In the genomic region with DNA sequence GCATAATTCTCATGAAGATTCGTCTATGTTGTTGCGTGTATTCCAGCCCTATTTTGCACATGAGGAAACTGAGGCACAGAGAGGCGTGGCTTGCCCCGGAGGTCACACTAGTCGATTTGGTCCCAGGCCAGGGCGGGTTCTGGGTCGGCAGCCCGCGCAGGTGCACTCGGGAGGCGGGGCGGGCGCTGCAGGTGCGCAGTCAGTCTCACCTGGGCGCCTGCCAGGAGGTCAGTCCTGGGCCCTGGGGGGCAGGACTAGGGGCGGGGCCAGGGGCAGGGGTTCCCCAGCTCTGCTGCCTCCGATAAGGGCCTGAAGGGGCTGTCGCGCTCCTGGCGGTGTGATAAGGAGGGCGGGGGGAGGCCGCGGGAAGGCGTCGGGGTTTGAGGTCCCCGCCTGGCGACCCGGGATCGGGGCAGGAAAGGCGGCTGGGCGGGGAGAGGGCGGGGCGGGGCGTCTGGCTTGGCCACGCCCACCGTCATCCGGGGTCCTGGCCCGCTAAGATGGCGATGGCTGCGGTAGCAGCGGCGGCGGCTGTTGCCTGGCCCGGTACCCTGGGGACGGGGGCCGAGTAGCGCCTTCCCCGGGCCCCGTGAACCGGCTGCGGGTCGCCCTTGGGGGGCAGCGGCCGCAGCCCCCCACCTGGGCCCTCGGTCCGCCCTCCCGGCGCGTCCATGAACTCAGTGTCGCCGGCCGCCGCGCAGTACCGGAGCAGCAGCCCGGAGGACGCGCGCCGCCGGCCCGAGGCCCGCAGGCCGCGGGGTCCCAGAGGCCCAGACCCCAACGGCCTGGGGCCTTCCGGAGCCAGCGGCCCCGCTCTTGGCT, we compare ENCODE assay signal across 8 cellular contexts. TPM values are rescaled to one million over a fixed set of nuclear protein-coding genes. Genes with fewer than 3 reads are reported as not detected.
DNase-seq lines count a peak whose midpoint lies in the region; ATAC-seq and TF ChIP-seq lines count a peak whose summit lies in the region.

Gene ATG4D, plus strand, starts transcription at position 485 of the 822 bp plus-strand sequence. Its CDS starts 187 bp downstream, at position 672.

- no peaks in the 10 kb centered on the region for H3K9me3 Mint-ChIP-seq in CD8-positive, alpha-beta T cell
- H3K9me3 Mint-ChIP-seq in nephron = no peaks in the 10 kb centered on the region
- H3K9me3 Mint-ChIP-seq in stimulated activated naive CD8-positive, alpha-beta T cell treated with anti-CD3 and anti-CD28 coated beads, Interleukin-15, amount 100 ng/mL, for 72 hours = no peaks in the 10 kb centered on the region

- no peak for TF ChIP-seq CTCF in CD8-positive, alpha-beta T cell (IDR thresholded peaks at IDR 0.05)
- TF ChIP-seq CTCF in RWPE2 (IDR thresholded peaks at IDR 0.05; ENCODE audit: poor library complexity, severe bottlenecking) (no peak), fibroblast of the aortic adventitia (IDR thresholded peaks at IDR 0.05; ENCODE audit: insufficient read depth, low read length) (no peak), nephron (IDR thresholded peaks at IDR 0.05; ENCODE audit: unreplicated experiment in 3 of 3) (no peak)

- H3K27ac ChIP-seq in CD8-positive, alpha-beta T cell (ENCODE audit: low read depth, low read length) = peak within 1 kb of the TSS; percentile 63
- peak within 1 kb of the TSS; percentile 93 for H3K27ac ChIP-seq in KOPT-K1 (ENCODE audit: low read depth, low read length, poor library complexity, severe bottlenecking)
- H3K27ac ChIP-seq in RWPE2 (ENCODE audit: poor library complexity, severe bottlenecking) = peak within 1 kb of the TSS; percentile 43

- intact Hi-C loops in CD8-positive, alpha-beta T cell (cut with DNase I, micrococcal nuclease) = loop anchor here (1.0 to 5.0 kb wide), 7 partner anchors 11 to 59 kb away; partner anchors contain the start of genes KEAP1 (in 1 of the 2) and KRI1 (in 1 of the 2)

- H3K4me1 ChIP-seq in CD8-positive, alpha-beta T cell (ENCODE audit: insufficient read depth, low read length) = peaks cover 17% of the 10 kb centered on the region
- peaks cover 6% of the 10 kb centered on the region for H3K4me1 ChIP-seq in RWPE2 (ENCODE audit: insufficient read depth, poor library complexity, severe bottlenecking)

- H3K4me3 Mint-ChIP-seq in CD8-positive, alpha-beta T cell = peak within 1 kb of the TSS; percentile 88
- peak within 1 kb of the TSS; percentile 90 to 95 (median 94) for H3K4me3 Mint-ChIP-seq in nephron
- peak within 1 kb of the TSS; percentile 89 to 93 for H3K4me3 Mint-ChIP-seq in stimulated activated naive CD8-positive, alpha-beta T cell treated with anti-CD3 and anti-CD28 coated beads, Interleukin-15, amount 100 ng/mL, for 72 hours

- H3K27me3 ChIP-seq in CD8-positive, alpha-beta T cell (ENCODE audit: insufficient read depth, low read length) = no peaks in the 10 kb centered on the region
- H3K27me3 ChIP-seq in RWPE2 (ENCODE audit: insufficient read depth, poor library complexity, severe bottlenecking) = no peaks in the 10 kb centered on the region

- no peaks in the 10 kb centered on the region for H3K9me3 ChIP-seq in CD8-positive, alpha-beta T cell (ENCODE audit: low read length)
- H3K9me3 ChIP-seq in KOPT-K1 (ENCODE audit: insufficient read depth, low read length, poor library complexity, severe bottlenecking) (no peaks in the 10 kb centered on the region), RWPE2 (ENCODE audit: severe bottlenecking) (no peaks in the 10 kb centered on the region)

- peak; percentile 86 for ATAC-seq in CD8-positive, alpha-beta T cell
- peak; percentile 64 for ATAC-seq in GM21423 (IDR thresholded peaks at IDR 0.05; ENCODE audit: unreplicated experiment)
- peak; percentile 81 for ATAC-seq in RWPE2 (ENCODE audit: low read depth)
- peak; percentile 87 for ATAC-seq in stimulated activated naive CD8-positive, alpha-beta T cell treated with anti-CD3 and anti-CD28 coated beads, Interleukin-15, amount 100 ng/mL, for 72 hours

- peaks cover 10% of the 10 kb centered on the region for H3K36me3 ChIP-seq in CD8-positive, alpha-beta T cell (ENCODE audit: insufficient read depth, low read length)
- H3K36me3 ChIP-seq in KOPT-K1 (ENCODE audit: insufficient read depth, low read length) (peaks cover 27% of the 10 kb centered on the region), RWPE2 (ENCODE audit: low read depth) (peaks cover 23% of the 10 kb centered on the region)

- H3K27me3 Mint-ChIP-seq in CD8-positive, alpha-beta T cell (ENCODE audit: low read depth) = peaks cover 7% of the 10 kb centered on the region
- H3K27me3 Mint-ChIP-seq in nephron (ENCODE audit: low read depth) = no peaks in the 10 kb centered on the region
- peaks cover 22% of the 10 kb centered on the region for H3K27me3 Mint-ChIP-seq in stimulated activated naive CD8-positive, alpha-beta T cell treated with anti-CD3 and anti-CD28 coated beads, Interleukin-15, amount 100 ng/mL, for 72 hours

- peaks cover 18% of the 10 kb centered on the region for H3K36me3 Mint-ChIP-seq in CD8-positive, alpha-beta T cell
- peaks cover 9% of the 10 kb centered on the region for H3K36me3 Mint-ChIP-seq in nephron (ENCODE audit: low read depth)

- H3K4me3 ChIP-seq in CD8-positive, alpha-beta T cell (ENCODE audit: low read depth, low read length) = peak within 1 kb of the TSS; percentile 82
- H3K4me3 ChIP-seq in RWPE2 (ENCODE audit: severe bottlenecking) = peak within 1 kb of the TSS; percentile 95
- peak within 1 kb of the TSS; percentile 81 for H3K4me3 ChIP-seq in fibroblast of the aortic adventitia (ENCODE audit: low read depth, low read length)

- peaks cover 19% of the 10 kb centered on the region for H3K4me1 Mint-ChIP-seq in CD8-positive, alpha-beta T cell (ENCODE audit: low read depth)
- peaks cover 5% of the 10 kb centered on the region for H3K4me1 Mint-ChIP-seq in nephron
- peaks cover 27% of the 10 kb centered on the region for H3K4me1 Mint-ChIP-seq in stimulated activated naive CD8-positive, alpha-beta T cell treated with anti-CD3 and anti-CD28 coated beads, Interleukin-15, amount 100 ng/mL, for 72 hours

- peak within 1 kb of the TSS; percentile 91 for H3K27ac Mint-ChIP-seq in CD8-positive, alpha-beta T cell
- peak within 1 kb of the TSS; percentile 35 to 76 (median 68) for H3K27ac Mint-ChIP-seq in nephron
- H3K27ac Mint-ChIP-seq in stimulated activated naive CD8-positive, alpha-beta T cell treated with anti-CD3 and anti-CD28 coated beads, Interleukin-15, amount 100 ng/mL, for 72 hours = peak within 1 kb of the TSS; percentile 94

- peak; percentile 66 to 91 (median 78) for DNase-seq in CD8-positive, alpha-beta T cell
- DNase-seq in RWPE2 (ENCODE audit: low spot score) = peak; percentile 88
- peak; percentile 66 for DNase-seq in activated T-helper 9 cell treated with anti-CD3 and anti-CD28 coated beads, Interleukin-2, amount 50 U/mL, for 16 hours (ENCODE audit: low read depth)
- DNase-seq in fibroblast of the aortic adventitia (ENCODE audit: low read depth) = peak; percentile 53
- peak; percentile 77 to 81 for DNase-seq in stimulated activated naive CD8-positive, alpha-beta T cell treated with anti-CD3 and anti-CD28 coated beads, Interleukin-15, amount 100 ng/mL, for 72 hours

- CTCF ChIA-PET in CD8-positive, alpha-beta T cell (lab: Charles Lee) = interaction anchor here (0.5 to 5.8 kb wide), 10 partner anchors 9 to 102 kb away, joined by 3 to 55 read pairs (median 15); partner anchors contain the start of genes CDKN2D and KRI1

- POLR2A ChIA-PET in CD8-positive, alpha-beta T cell (lab: Charles Lee) = interaction anchor here (1.4 to 2.6 kb wide), 3 partner anchors 10 to 158 kb away, joined by 3 to 9 read pairs (median 5); partner anchors contain the start of genes KRI1 and QTRT1

RNA-seq across cellular contexts. Expression of gene ATG4D, which starts in this region (rescaled TPM):
- total RNA-seq in CD8-positive, alpha-beta T cell = 10 to 100 TPM; 82.0 to 91.1 TPM
- 6.3 and 11.4 TPM in 2 replicates for total RNA-seq in fibroblast of the aortic adventitia (ENCODE audit: low replicate concordance)

Comparison
In these comparisons a context has a peak if more than half of its experiments do, and no peak if none do; other contexts are left out.
1. Peak in every context shown above with its lines: DNase-seq, ATAC-seq, H3K4me3 ChIP-seq and H3K27ac ChIP-seq.
2. H3K27ac ChIP-seq: peak in every context shown above with its lines; median percentile 93 in KOPT-K1; 63 in CD8-positive, alpha-beta T cell; 43 in RWPE2.